Comparison of ENCODE assay signal across 8 cellular contexts in genomic region chr5:55172937-55173695, GRCh38. TPM values are rescaled to one million over a fixed set of nuclear protein-coding genes. Genes with fewer than 3 reads are reported as not detected.
DNase-seq lines count a peak whose midpoint lies in the region; ATAC-seq and TF ChIP-seq lines count a peak whose summit lies in the region.

Gene CDC20B (minus strand): TSS chr5:55173177. CDS start chr5:55173000, 177 bp downstream.

- H3K9ac ChIP-seq in endocrine pancreas (ENCODE audit: control insufficient read depth, insufficient read depth, low read length): peak within 1 kb of the TSS; percentile 47

- CTCF ChIA-PET in BJ (lab: Yijun Ruan, JAX): interaction anchor here (0.8 to 3.8 kb wide), 7 partner anchors 11 to 132 kb away, joined by 3 to 17 read pairs (median 4); partner anchors contain the start of gene GPX8

- DNase-seq in BJ (ENCODE audit: low read depth) (no peak), NCI-H774 (lab: John Stamatoyannopoulos, UW) (peak; percentile 77), midbrain (lab: John Stamatoyannopoulos, UW) (peak; percentile 23)
- peak; percentile 88 for DNase-seq in activated CD8-positive, alpha-beta memory T cell treated with anti-CD3 and anti-CD28 coated beads for 24 hours
- DNase-seq in stimulated activated CD8-positive, alpha-beta memory T cell treated with anti-CD3 and anti-CD28 coated beads, Interleukin-15, amount 100 ng/mL, for 48 hours (ENCODE audit: low read depth in 2 of 2): peak; percentile 73 to 77

- no peak for TF ChIP-seq CTCF in BJ (IDR thresholded peaks at IDR 0.05; ENCODE audit: insufficient read depth, low read depth, low read length)

- H3K36me3 ChIP-seq in BJ (ENCODE audit: control insufficient read depth, insufficient read depth, low read length) (no peaks in the 10 kb centered on the region), endocrine pancreas (ENCODE audit: control insufficient read depth, insufficient read depth, low read length) (no peaks in the 10 kb centered on the region)

- ATAC-seq in GM19395 (IDR thresholded peaks at IDR 0.05; ENCODE audit: unreplicated experiment) (peak; percentile 80), HG03460 (IDR thresholded peaks at IDR 0.05; ENCODE audit: unreplicated experiment) (peak; percentile 78)

- peaks cover 25% of the 10 kb centered on the region for H3K27me3 ChIP-seq in BJ (ENCODE audit: control insufficient read depth, insufficient read depth, low read length)
- peaks cover 16% of the 10 kb centered on the region for H3K27me3 ChIP-seq in endocrine pancreas (ENCODE audit: control insufficient read depth, insufficient read depth, low read length)

- peak within 1 kb of the TSS; percentile 43 for H3K4me3 ChIP-seq in BJ (ENCODE audit: low read depth, low read length)
- H3K4me3 ChIP-seq in endocrine pancreas (ENCODE audit: control insufficient read depth, insufficient read depth, low read length): peak within 1 kb of the TSS; percentile 36

- no peaks in the 10 kb centered on the region for H3K9me3 ChIP-seq in endocrine pancreas (ENCODE audit: control insufficient read depth, low read length)

- POLR2A ChIA-PET in BJ (lab: Charles Lee): no interaction called here

- no peaks in the 10 kb centered on the region for H3K4me1 ChIP-seq in endocrine pancreas (ENCODE audit: control insufficient read depth, insufficient read depth, low read length)

RNA-seq across cellular contexts. Expression of gene CDC20B, which starts in this region (rescaled TPM):
- not detected in 2 replicates for polyA plus RNA-seq in BJ (2011; rRNA removed)
- polyA minus RNA-seq in BJ (2011; rRNA and poly(A)+ RNA removed): not detected in 2 replicates
